ENCODE assay signal across 6 cellular contexts in the genomic region with DNA sequence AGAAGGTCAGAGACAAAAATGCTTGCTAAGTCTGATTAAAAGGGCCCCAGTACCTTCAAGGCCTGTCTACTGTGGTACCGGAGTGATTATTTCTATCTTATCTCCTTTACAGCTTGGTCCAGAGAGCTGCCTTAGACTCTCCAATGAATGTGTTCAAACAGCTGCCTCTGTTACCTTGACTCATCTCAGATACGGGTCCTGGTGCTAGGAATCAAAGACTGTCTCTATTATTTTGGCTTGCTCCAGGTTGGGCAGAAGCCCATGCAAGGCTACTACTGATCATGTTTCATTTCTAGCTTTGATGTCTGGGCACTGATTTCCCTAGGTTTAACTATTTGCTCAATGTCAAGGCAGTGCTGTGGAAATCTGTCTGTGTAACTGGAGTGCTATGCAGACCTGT. TPM values are rescaled to one million over a fixed set of nuclear protein-coding genes. Genes with fewer than 3 reads are reported as not detected.
"Had no signal": no experiment of that assay in that cellular context is flagged by ENCODE, and none has a peak within 500 bp of the region (broad histone marks: within the 10 kb centered on the region; RNA-seq: fewer than 3 reads in every experiment).

No MANE protein-coding gene starts in this region.

RNA-seq across cellular contexts. Expression of gene BEND6, which starts 53.2 kb away (rescaled TPM):
- total RNA-seq: activated naive CD4-positive, alpha-beta T cell treated with anti-CD3 and anti-CD28 coated beads for 36 hours; activated naive CD4-positive, alpha-beta T cell treated with anti-CD3 and anti-CD28 coated beads, Interleukin-2, amount 50 U/mL, for 72 hours; activated naive CD8-positive, alpha-beta T cell treated with anti-CD3 and anti-CD28 coated beads for 36 hours; activated naive CD8-positive, alpha-beta T cell treated with anti-CD3 and anti-CD28 coated beads, Interleukin-2, amount 10 ng/mL, durations not matched to agents 7 days and 5 days; activated T-helper 1 cell treated with anti-CD3 and anti-CD28 coated beads, Interleukin-12 subunit alpha, Interleukin-12 subunit beta, Interleukin-2, Interleukin-4 antibody, amounts not matched to agents 30 ng/mL and 10 ng/mL and 1 ng/mL, durations not matched to agents 14 hours and 24 hours and 36 hours; activated T-helper 2 cell treated with anti-CD3 and anti-CD28 coated beads, Interferon-gamma antibody, Interleukin-2, Interleukin-4, amounts not matched to agents 10 μg/mL and 5 μg/mL and 100 μg/mL, durations not matched to agents 14 hours and 24 hours and 36 hours had no signal
